8 cellular contexts compared by ENCODE assay signal in the genomic region with DNA sequence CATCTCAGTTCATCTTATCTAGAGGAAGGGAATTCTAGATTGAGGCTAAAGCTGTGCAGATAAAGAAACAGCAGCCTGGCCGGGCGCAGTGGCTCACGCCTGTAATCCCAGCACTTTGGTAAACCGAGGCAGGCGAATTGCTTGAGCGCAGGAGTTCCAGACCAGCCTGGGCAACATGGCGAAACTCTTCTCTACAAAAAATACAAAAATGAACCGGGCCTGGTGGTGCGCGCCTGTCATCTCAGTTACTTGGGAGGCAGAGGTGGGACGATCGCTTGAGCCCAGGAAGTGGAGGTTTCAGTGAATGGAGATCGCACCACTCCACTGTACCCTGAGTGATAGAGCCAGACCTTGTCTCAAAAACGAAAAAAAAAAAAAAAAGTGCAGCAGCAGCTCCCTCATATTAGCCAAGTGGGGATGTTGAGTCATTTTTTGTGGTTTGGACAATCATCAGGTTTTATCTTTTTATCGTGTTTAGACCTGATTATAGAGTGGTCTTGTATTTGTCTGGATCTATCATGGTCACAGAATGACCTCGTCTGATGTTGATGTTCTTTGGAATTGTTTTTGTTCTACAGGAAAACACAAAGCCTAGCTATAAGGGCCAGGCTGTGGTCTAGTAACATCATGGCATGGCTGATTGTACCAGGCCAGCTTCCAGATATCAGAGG. TPM values are rescaled to one million over a fixed set of nuclear protein-coding genes. Genes with fewer than 3 reads are reported as not detected.
DNase-seq lines count a peak whose midpoint lies in the region; ATAC-seq and TF ChIP-seq lines count a peak whose summit lies in the region.

No MANE protein-coding gene starts in this region.

- TF ChIP-seq CTCF in GM12875 (IDR thresholded peaks at IDR 0.05; ENCODE audit: borderline replicate concordance, insufficient read depth, low read depth, low read length) (no peak), fibroblast of pulmonary artery (IDR thresholded peaks at IDR 0.05; ENCODE audit: low read length, missing control alignments) (no peak)

- no peaks in the 10 kb centered on the region for H3K27me3 ChIP-seq in SJCRH30

- ATAC-seq in GM18868 (IDR thresholded peaks at IDR 0.05; ENCODE audit: unreplicated experiment) (no peak), GM18502 (IDR thresholded peaks at IDR 0.05; ENCODE audit: poor library complexity, unreplicated experiment) (no peak)

- peak overlapping the region; percentile 85 for H3K4me3 ChIP-seq in GM12875 (ENCODE audit: low read depth, low read length)
- H3K4me3 ChIP-seq in SJCRH30: peak overlapping the region; percentile 96
- H3K4me3 ChIP-seq in fibroblast of pulmonary artery (replicated peaks; ENCODE audit: low read depth, low read length): peak overlapping the region; percentile 96
- peak overlapping the region; percentile 91 for H3K4me3 ChIP-seq in skeletal muscle cell (ENCODE audit: low read depth, low read length)

- H3K27ac ChIP-seq in SJCRH30: no peak overlapping the region

- DNase-seq in SJCRH30: no peak
- peak; percentile 80 for DNase-seq in fibroblast of pulmonary artery (ENCODE audit: low read depth)
- DNase-seq in skeletal muscle cell (ENCODE audit: low read depth): no peak
- no peak for DNase-seq in NK-92 (lab: John Stamatoyannopoulos, UW; ENCODE audit: unreplicated experiment)
- DNase-seq in effector CD4-positive, alpha-beta T cell: no peak

- no peaks in the 10 kb centered on the region for H3K36me3 ChIP-seq in SJCRH30

- H3K9me3 ChIP-seq in SJCRH30 (replicated peaks): no peaks in the 10 kb centered on the region

- H3K4me1 ChIP-seq in SJCRH30: peaks cover 6% of the 10 kb centered on the region; the same call in 1 of the 2 replicates

RNA-seq across cellular contexts. Expression of gene FBXW11, which starts 1.5 kb away (rescaled TPM):
- 87.4 and 95.1 TPM in 2 replicates for total RNA-seq in SJCRH30 (2014; rRNA removed; shearing (Covaris generic))
